8 cellular contexts compared by ENCODE assay signal in the genomic region with DNA sequence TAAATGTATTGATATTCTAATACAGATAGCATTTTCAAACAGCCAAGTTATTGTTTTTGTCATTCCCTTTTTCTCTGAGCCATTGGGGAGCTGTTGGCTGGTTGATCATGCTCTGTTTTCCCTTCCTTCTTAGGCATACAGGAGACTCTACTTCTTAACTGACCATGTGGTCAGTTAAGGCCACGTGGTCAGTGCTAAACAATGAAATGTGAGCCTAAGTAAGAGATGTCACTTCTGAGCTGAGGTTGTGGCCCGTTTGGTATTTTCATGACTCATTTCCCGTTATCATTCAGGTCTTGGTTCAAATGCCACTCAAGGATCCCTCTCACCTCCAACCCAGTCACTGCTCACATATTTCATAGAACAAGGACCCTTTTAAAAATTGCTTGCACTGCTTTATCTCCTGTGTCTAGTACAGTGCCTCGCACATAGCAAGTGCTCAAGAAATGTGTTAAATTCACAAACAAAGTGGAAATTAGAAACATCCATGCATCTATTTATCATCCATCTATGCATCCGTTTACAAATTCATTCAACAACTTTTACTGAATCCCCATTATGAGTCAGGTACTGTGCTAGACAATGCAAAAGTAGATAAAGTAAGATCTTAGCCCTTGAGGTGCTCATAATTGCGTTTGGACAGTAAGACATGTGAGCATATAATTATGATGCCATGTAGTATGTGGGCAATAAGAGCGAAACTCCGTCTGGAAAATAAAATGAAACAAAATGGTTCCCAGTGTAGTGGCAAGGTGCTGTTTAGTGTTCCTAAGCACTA. TPM values are rescaled to one million over a fixed set of nuclear protein-coding genes. Genes with fewer than 3 reads are reported as not detected.
DNase-seq lines count a peak whose midpoint lies in the region; ATAC-seq and TF ChIP-seq lines count a peak whose summit lies in the region.

No MANE protein-coding gene starts in this region.

- H3K27ac ChIP-seq in foreskin keratinocyte, result no peak overlapping the region

- H3K4me1 Mint-ChIP-seq in Calu3 (ENCODE audit: low read depth, unreplicated experiment), result peaks cover 18% of the 10 kb centered on the region

- CTCF ChIA-PET in Calu3 (lab: Charles Lee), result interaction anchor here (0.7 to 0.8 kb wide), 3 partner anchors 21 to 91 kb away, joined by 3 read pairs; no protein-coding TSS in a partner anchor

- peak overlapping the region; percentile 63 for H3K27ac Mint-ChIP-seq in Calu3 (ENCODE audit: unreplicated experiment)

- no peak for TF ChIP-seq CTCF in Calu3 (IDR thresholded peaks at IDR 0.05; ENCODE audit: unreplicated experiment)
- TF ChIP-seq CTCF in foreskin keratinocyte (conservative IDR thresholded peaks at IDR 0.05), result no peak

- ATAC-seq in foreskin keratinocyte (peak; percentile 58), HG03159 (IDR thresholded peaks at IDR 0.05; ENCODE audit: unreplicated experiment) (no peak)

- H3K27me3 ChIP-seq in foreskin keratinocyte, result no peaks in the 10 kb centered on the region

- intact Hi-C loops in Calu3 (cut with micrococcal nuclease; ENCODE audit: unreplicated experiment), result no loop called here

- BruUV-seq in Calu3 (replicated peaks; lab: Mats Ljungman, UMichigan), result no TSS peak

- DNase-seq in Calu3, result peak; percentile 41
- DNase-seq in HCEC 1CT, result peak; percentile 82
- DNase-seq in RKO (ENCODE audit: low spot score), result peak; percentile 82
- DNase-seq in foreskin keratinocyte, result peak in 1 of 2 donors; percentile 28
- no peak for DNase-seq in anterior cingulate cortex (lab: John Stamatoyannopoulos, UW)
- no peak for DNase-seq in foreskin melanocyte
- no peak for DNase-seq in NCI-H1417 (lab: John Stamatoyannopoulos, UW)

- H3K36me3 Mint-ChIP-seq in Calu3 (ENCODE audit: insufficient read depth, unreplicated experiment), result no peaks in the 10 kb centered on the region

- H3K4me3 Mint-ChIP-seq in Calu3 (ENCODE audit: low read depth, unreplicated experiment), result peak overlapping the region; percentile 4

- no peaks in the 10 kb centered on the region for H3K27me3 Mint-ChIP-seq in Calu3 (ENCODE audit: unreplicated experiment)

- H3K9me3 Mint-ChIP-seq in Calu3 (ENCODE audit: low read depth, unreplicated experiment), result no peaks in the 10 kb centered on the region

- H3K4me1 ChIP-seq in foreskin keratinocyte, result no peaks in the 10 kb centered on the region

RNA-seq across cellular contexts. Expression of a gene that starts 50.7 kb away (rescaled TPM):
- total RNA-seq in Calu3 (2022) (32.9 and 33.4 TPM in 2 replicates), foreskin keratinocyte (8.1 and 9.8 TPM in 2 replicates)
- 1.6 and 2.6 TPM in 2 replicates for polyA plus RNA-seq in foreskin keratinocyte

Comparison
In these comparisons a context has a peak if more than half of its experiments do, and no peak if none do; other contexts are left out.
1. DNase-seq: peak in Calu3 (single experiment), HCEC 1CT (single experiment) and RKO (single experiment); none in anterior cingulate cortex (0 of 58), foreskin melanocyte (single experiment) and NCI-H1417 (0 of 3).